9 cellular contexts compared by ENCODE assay signal in genomic region chr9:98108540-98109031, GRCh38. TPM values are rescaled to one million over a fixed set of nuclear protein-coding genes. Genes with fewer than 3 reads are reported as not detected.
DNase-seq lines count a peak whose midpoint lies in the region; ATAC-seq and FAIRE-seq lines count a peak whose summit lies in the region.
"Had no signal": no experiment of that assay in that cellular context is flagged by ENCODE, and none has a peak within 500 bp of the region (broad histone marks: within the 10 kb centered on the region; RNA-seq: fewer than 3 reads in every experiment).

No MANE protein-coding gene starts in this region.

- DNase-seq in NOMO-1 treated with dmso at 0.1 percent for 144 hours (lab: John Stamatoyannopoulos, UW; ENCODE audit: unreplicated experiment) (peak; percentile 42), naive B cell (peak; percentile 81), dermis blood vessel endothelial cell (no peak), frontal cortex (ENCODE audit: low spot score in 2 of 2) (no peak), H4 (ENCODE audit: low spot score) (no peak), COLO829 (ENCODE audit: low spot score) (no peak)

- H3K36me3 Mint-ChIP-seq in naive B cell: peaks cover 0 to 9% of the 10 kb centered on the region in 2 donors

- no peak for FAIRE-seq in frontal cortex (lab: Jason Lieb, UNC)
- FAIRE-seq: K562 had no signal

- ATAC-seq in GM18861 (IDR thresholded peaks at IDR 0.05; ENCODE audit: unreplicated experiment) (peak; percentile 65), HG02571 (IDR thresholded peaks at IDR 0.05; ENCODE audit: unreplicated experiment) (peak; percentile 62), naive B cell (ENCODE audit: low read depth in 2 of 2) (peak; percentile 77 to 80)
- ATAC-seq: K562 had no signal

- H3K27ac Mint-ChIP-seq in naive B cell: peak overlapping the region; percentile 89 to 100 (median 100)

- H3K9me3 Mint-ChIP-seq in naive B cell: peaks cover 0 to 1% (median 0%) of the 10 kb centered on the region in 7 donors

- H3K4me3 Mint-ChIP-seq in naive B cell: peak overlapping the region; percentile 36 to 89 (median 66)

- H3K27me3 Mint-ChIP-seq in naive B cell: no peaks in the 10 kb centered on the region

- H3K4me1 Mint-ChIP-seq in naive B cell: peaks cover 45 to 78% (median 54%) of the 10 kb centered on the region in 3 donors

RNA-seq across cellular contexts. Expression of gene TRIM14, which starts 10.4 kb away (rescaled TPM):
- 10 to 100 TPM; 16.3 to 36.5 (median 20.4) TPM for polyA plus RNA-seq in naive B cell (ENCODE audit: low read depth in 6 of 6)
- total RNA-seq in dermis blood vessel endothelial cell (1.5 and 4.8 TPM in 2 replicates), frontal cortex (0.82 TPM)
- 17.8 and 18.9 TPM in 2 replicates for total RNA-seq in H4 (2014; rRNA removed; shearing (Covaris generic))

RNA-seq across cellular contexts. Expression of gene NANS, which starts 52.1 kb away (rescaled TPM):
- 10 to 100 TPM; 18.8 to 41.2 (median 29.5) TPM for polyA plus RNA-seq in naive B cell (ENCODE audit: low read depth in 6 of 6)
- 106 and 139 TPM in 2 replicates for total RNA-seq in dermis blood vessel endothelial cell
- 22.8 TPM for total RNA-seq in frontal cortex
- 119 and 152 TPM in 2 replicates for total RNA-seq in H4 (2014; rRNA removed; shearing (Covaris generic))

Comparison
In these comparisons a context has a peak if more than half of its experiments do, and no peak if none do; other contexts are left out.
1. DNase-seq: peak in NOMO-1 treated with dmso at 0.1 percent for 144 hours (single experiment) and naive B cell (single experiment); none in dermis blood vessel endothelial cell (single experiment), frontal cortex (0 of 2), H4 (single experiment) and COLO829 (single experiment).
2. Peak in every context shown above with its lines, with median percentiles within 50 percentile points of each other: ATAC-seq.